Comparison of ENCODE assay signal across 8 cellular contexts in the genomic region with DNA sequence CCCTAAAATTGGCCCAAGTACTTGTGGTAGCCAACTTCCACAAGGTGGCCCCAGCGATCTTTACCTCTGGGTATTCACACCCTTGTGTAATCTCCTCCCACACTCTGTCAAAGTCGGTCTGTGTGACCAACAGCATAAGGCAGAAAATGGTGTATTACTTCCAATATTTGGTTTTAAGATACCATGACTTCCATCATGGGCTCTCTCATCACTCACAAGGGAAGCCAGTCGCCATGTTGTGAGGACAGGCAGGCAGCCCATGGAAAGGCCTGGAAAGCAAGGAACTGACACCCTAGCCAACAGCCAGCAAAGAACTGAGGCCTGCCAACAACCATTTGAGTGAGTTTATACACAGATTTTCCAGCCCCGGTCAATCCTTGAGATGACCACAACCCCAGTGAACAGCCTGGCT.
DNase-seq lines count a peak whose midpoint lies in the region; ATAC-seq and TF ChIP-seq lines count a peak whose summit lies in the region.

No MANE protein-coding gene starts in this region.

- no peaks in the 10 kb centered on the region for H3K27me3 Mint-ChIP-seq in activated naive CD4-positive, alpha-beta T cell treated with anti-CD3 and anti-CD28 coated beads for 36 hours (ENCODE audit: low read depth)

- DNase-seq in GM10266 (ENCODE audit: extremely low spot score): peak; percentile 73
- peak; percentile 91 for DNase-seq in HCEC 1CT
- DNase-seq in MG63: peak; percentile 58
- peak; percentile 96 for DNase-seq in SK-MEL-5 (ENCODE audit: low read depth, low spot score)
- DNase-seq in activated naive CD4-positive, alpha-beta T cell treated with anti-CD3 and anti-CD28 coated beads for 36 hours: peak; percentile 90
- DNase-seq in glomerular visceral epithelial cell (ENCODE audit: extremely low spot score): peak; percentile 83
- DNase-seq in psoas muscle: peak; percentile 53 to 75
- no peak for DNase-seq in cortex of kidney (lab: John Stamatoyannopoulos, UW)

- H3K27ac ChIP-seq in psoas muscle: no peak overlapping the region

- H3K27me3 ChIP-seq in MG63 (no peaks in the 10 kb centered on the region), psoas muscle (ENCODE audit: insufficient read depth in 3 of 3, low read length in 2 of 3) (no peaks in the 10 kb centered on the region)

- H3K27ac Mint-ChIP-seq in activated naive CD4-positive, alpha-beta T cell treated with anti-CD3 and anti-CD28 coated beads for 36 hours: peak overlapping the region; percentile 61

- in situ Hi-C loops in SK-MEL-5 (cut with HindIII; ENCODE audit: low pct_unique_long_range_greater_than_20kb, low sequenced_read_pairs): no loop called here

- H3K4me1 ChIP-seq in psoas muscle: no peaks in the 10 kb centered on the region

- H3K4me3 Mint-ChIP-seq in activated naive CD4-positive, alpha-beta T cell treated with anti-CD3 and anti-CD28 coated beads for 36 hours: no peak overlapping the region

- no peaks in the 10 kb centered on the region for H3K36me3 ChIP-seq in MG63
- no peaks in the 10 kb centered on the region for H3K36me3 ChIP-seq in psoas muscle (ENCODE audit: insufficient read depth in 1 of 2, low read depth in 1 of 2)

- intact Hi-C loops in activated naive CD4-positive, alpha-beta T cell treated with anti-CD3 and anti-CD28 coated beads for 36 hours (cut with micrococcal nuclease): loop anchor here (1.0 to 5.0 kb wide), 11 partner anchors 22 to 666 kb away; a partner anchor contains a TSS
- intact Hi-C loops in psoas muscle (cut with DNase I): no loop called here

- 21 to 27% (median 22%) methylated on average over 4 of the region's 4 CpGs for WGBS in psoas muscle, 3 donors

- peaks cover 4% of the 10 kb centered on the region for H3K4me1 Mint-ChIP-seq in activated naive CD4-positive, alpha-beta T cell treated with anti-CD3 and anti-CD28 coated beads for 36 hours (ENCODE audit: low read depth)

- no peaks in the 10 kb centered on the region for H3K9me3 ChIP-seq in MG63
- no peaks in the 10 kb centered on the region for H3K9me3 ChIP-seq in psoas muscle

- ATAC-seq in psoas muscle: peak; percentile 63 to 86 (median 72)

- CTCF ChIA-PET in activated naive CD4-positive, alpha-beta T cell treated with anti-CD3 and anti-CD28 coated beads for 36 hours (lab: Charles Lee): interaction anchor here (1.0 to 1.7 kb wide), 4 partner anchors 18 to 87 kb away, joined by 3 to 13 read pairs (median 5); no protein-coding TSS in a partner anchor

- TF ChIP-seq CTCF in GM10266 (IDR thresholded peaks at IDR 0.05; ENCODE audit: control insufficient read depth, insufficient read depth, low read depth, missing control alignments) (peak; percentile 90), psoas muscle (IDR thresholded peaks at IDR 0.05) (peak; percentile 58)

- no peaks in the 10 kb centered on the region for H3K9me3 Mint-ChIP-seq in activated naive CD4-positive, alpha-beta T cell treated with anti-CD3 and anti-CD28 coated beads for 36 hours

- H3K4me3 ChIP-seq in MG63 (no peak overlapping the region), psoas muscle (no peak overlapping the region)

- no peaks in the 10 kb centered on the region for H3K36me3 Mint-ChIP-seq in activated naive CD4-positive, alpha-beta T cell treated with anti-CD3 and anti-CD28 coated beads for 36 hours (ENCODE audit: low read depth)
